In genomic region chr5:110040178-110040577, GRCh38 we compare ENCODE assay signal across 1 cellular context.
A peak's percentile ranks its signal among the peaks of the same experiment; 100 is the strongest.
TF ChIP-seq lines count a peak whose summit lies in the region.

No MANE protein-coding gene starts in this region.

TF ChIP-seq in HepG2, 621 proteins besides CTCF, POLR2A, EP300 and RAD21:
- no peak for TF ChIP-seq ZNF572 (CRISPR knock-in tag; IDR thresholded peaks at IDR 0.05)
- peak; percentile 63 for TF ChIP-seq MNT (IDR thresholded peaks at IDR 0.05)
- peak; percentile 63 for TF ChIP-seq STAG1 (CRISPR knock-in tag; IDR thresholded peaks at IDR 0.05)
- TF ChIP-seq ZNF644 (CRISPR knock-in tag; IDR thresholded peaks at IDR 0.05; ENCODE audit: low read depth) = 0 out of 2 replicates have a peak, but pooled peaks have one; percentile 20
- TF ChIP-seq NR0B2 (CRISPR knock-in tag; IDR thresholded peaks at IDR 0.05) = no peak
- no peak for TF ChIP-seq ZBTB1 (CRISPR knock-in tag; IDR thresholded peaks at IDR 0.05; ENCODE audit: borderline replicate concordance)
